Comparison of ENCODE assay signal across 9 cellular contexts in genomic region chr2:99337164-99337930, GRCh38. TPM values are rescaled to one million over a fixed set of nuclear protein-coding genes. Genes with fewer than 3 reads are reported as not detected.
DNase-seq lines count a peak whose midpoint lies in the region; ATAC-seq and TF ChIP-seq lines count a peak whose summit lies in the region.
"Had no signal": no experiment of that assay in that cellular context is flagged by ENCODE, and none has a peak within 500 bp of the region (broad histone marks: within the 10 kb centered on the region; RNA-seq: fewer than 3 reads in every experiment).

A gene with protein sequence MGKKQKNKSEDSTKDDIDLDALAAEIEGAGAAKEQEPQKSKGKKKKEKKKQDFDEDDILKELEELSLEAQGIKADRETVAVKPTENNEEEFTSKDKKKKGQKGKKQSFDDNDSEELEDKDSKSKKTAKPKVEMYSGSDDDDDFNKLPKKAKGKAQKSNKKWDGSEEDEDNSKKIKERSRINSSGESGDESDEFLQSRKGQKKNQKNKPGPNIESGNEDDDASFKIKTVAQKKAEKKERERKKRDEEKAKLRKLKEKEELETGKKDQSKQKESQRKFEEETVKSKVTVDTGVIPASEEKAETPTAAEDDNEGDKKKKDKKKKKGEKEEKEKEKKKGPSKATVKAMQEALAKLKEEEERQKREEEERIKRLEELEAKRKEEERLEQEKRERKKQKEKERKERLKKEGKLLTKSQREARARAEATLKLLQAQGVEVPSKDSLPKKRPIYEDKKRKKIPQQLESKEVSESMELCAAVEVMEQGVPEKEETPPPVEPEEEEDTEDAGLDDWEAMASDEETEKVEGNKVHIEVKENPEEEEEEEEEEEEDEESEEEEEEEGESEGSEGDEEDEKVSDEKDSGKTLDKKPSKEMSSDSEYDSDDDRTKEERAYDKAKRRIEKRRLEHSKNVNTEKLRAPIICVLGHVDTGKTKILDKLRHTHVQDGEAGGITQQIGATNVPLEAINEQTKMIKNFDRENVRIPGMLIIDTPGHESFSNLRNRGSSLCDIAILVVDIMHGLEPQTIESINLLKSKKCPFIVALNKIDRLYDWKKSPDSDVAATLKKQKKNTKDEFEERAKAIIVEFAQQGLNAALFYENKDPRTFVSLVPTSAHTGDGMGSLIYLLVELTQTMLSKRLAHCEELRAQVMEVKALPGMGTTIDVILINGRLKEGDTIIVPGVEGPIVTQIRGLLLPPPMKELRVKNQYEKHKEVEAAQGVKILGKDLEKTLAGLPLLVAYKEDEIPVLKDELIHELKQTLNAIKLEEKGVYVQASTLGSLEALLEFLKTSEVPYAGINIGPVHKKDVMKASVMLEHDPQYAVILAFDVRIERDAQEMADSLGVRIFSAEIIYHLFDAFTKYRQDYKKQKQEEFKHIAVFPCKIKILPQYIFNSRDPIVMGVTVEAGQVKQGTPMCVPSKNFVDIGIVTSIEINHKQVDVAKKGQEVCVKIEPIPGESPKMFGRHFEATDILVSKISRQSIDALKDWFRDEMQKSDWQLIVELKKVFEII (plus strand): TSS chr2:99337389. CDS start chr2:99337555, 166 bp downstream.

- DNase-seq in AG20443 (ENCODE audit: low spot score), result peak; percentile 98
- DNase-seq in NCI-H2227 treated with DMSO at 0.1 percent for 48 hours (lab: John Stamatoyannopoulos, UW), result peak; percentile 92
- peak; percentile 95 for DNase-seq in WTC11 (ENCODE audit: low spot score)
- DNase-seq in caudate nucleus (lab: John Stamatoyannopoulos, UW), result peak; percentile 4 to 98 (median 93)
- peak; percentile 90 to 94 (median 93) for DNase-seq in immature natural killer cell
- DNase-seq in smooth muscle cell of the brain vasculature (ENCODE audit: low read depth, low spot score), result peak; percentile 93

- ATAC-seq in GM19023 (IDR thresholded peaks at IDR 0.05; ENCODE audit: unreplicated experiment) (peak; percentile 57), HG03196 (IDR thresholded peaks at IDR 0.05; ENCODE audit: unreplicated experiment) (peak; percentile 55), WTC11 (peak; percentile 81)

- H3K4me3 Mint-ChIP-seq in WTC11 (no peak within 1 kb of the TSS), immature natural killer cell (no peak within 1 kb of the TSS)
- H3K4me3 Mint-ChIP-seq: dendritic cell treated with granulocyte-macrophage colony-stimulating factor and Interleukin-4, amounts not matched to agents 40 ng/mL and 50 ng/mL, for 4 days had no signal

- TF ChIP-seq CTCF in WTC11 (IDR thresholded peaks at IDR 0.05), result no peak

- H3K27ac Mint-ChIP-seq in WTC11 (no peak within 1 kb of the TSS), immature natural killer cell (no peak within 1 kb of the TSS)
- H3K27ac Mint-ChIP-seq: dendritic cell treated with granulocyte-macrophage colony-stimulating factor and Interleukin-4, amounts not matched to agents 40 ng/mL and 50 ng/mL, for 4 days had no signal

- CTCF ChIA-PET in WTC11 (lab: Charles Lee), result interaction anchor here (0.7 to 2.4 kb wide), 12 partner anchors 9 to 923 kb away, joined by 3 to 9 read pairs (median 4); partner anchors contain the start of gene REV1

- H3K9me3 Mint-ChIP-seq in WTC11 (no peaks in the 10 kb centered on the region), immature natural killer cell (no peaks in the 10 kb centered on the region)
- H3K9me3 Mint-ChIP-seq: dendritic cell treated with granulocyte-macrophage colony-stimulating factor and Interleukin-4, amounts not matched to agents 40 ng/mL and 50 ng/mL, for 4 days had no signal

- H3K4me1 Mint-ChIP-seq in WTC11 (peaks cover 16% of the 10 kb centered on the region), immature natural killer cell (peaks cover 15 to 41% of the 10 kb centered on the region in 2 donors)

- H3K27me3 Mint-ChIP-seq in WTC11 (ENCODE audit: low read depth) (no peaks in the 10 kb centered on the region), immature natural killer cell (ENCODE audit: low read depth in 3 of 3) (peaks cover 0 to 1% (median 0%) of the 10 kb centered on the region in 3 donors)
- H3K27me3 Mint-ChIP-seq: dendritic cell treated with granulocyte-macrophage colony-stimulating factor and Interleukin-4, amounts not matched to agents 40 ng/mL and 50 ng/mL, for 4 days had no signal

- POLR2A ChIA-PET in WTC11 (lab: Charles Lee), result interaction anchor here (0.6 to 2.6 kb wide), 8 partner anchors 27 to 197 kb away, joined by 3 to 7 read pairs (median 4); partner anchors contain the start of genes LIPT1 and TSGA10

- peak within 1 kb of the TSS; percentile 91 for H3K27ac ChIP-seq in caudate nucleus (ENCODE audit: low read depth, low read length)

- H3K36me3 Mint-ChIP-seq in WTC11, result peaks cover 10% of the 10 kb centered on the region
- H3K36me3 Mint-ChIP-seq in immature natural killer cell, result peaks cover 0 to 8% (median 4%) of the 10 kb centered on the region in 3 donors

TF ChIP-seq in WTC11, 78 proteins besides CTCF, POLR2A, EP300 and RAD21 (continues in another document):
- peak; percentile 19; the same call in 1 of the 2 replicates for TF ChIP-seq PREB (CRISPR knock-in tag; IDR thresholded peaks at IDR 0.05; ENCODE audit: borderline replicate concordance)
- TF ChIP-seq ZNF532 (CRISPR knock-in tag; IDR thresholded peaks at IDR 0.05; ENCODE audit: borderline replicate concordance), result no peak
- TF ChIP-seq MLX (CRISPR knock-in tag; IDR thresholded peaks at IDR 0.05), result no peak
- no peak for TF ChIP-seq SMAD3 (CRISPR knock-in tag; IDR thresholded peaks at IDR 0.05; ENCODE audit: borderline replicate concordance)
- TF ChIP-seq KAT7 (CRISPR knock-in tag; IDR thresholded peaks at IDR 0.05; ENCODE audit: borderline replicate concordance), result 0 out of 2 replicates have a peak, but pooled peaks have one; percentile 55
- TF ChIP-seq FOXP1 (CRISPR knock-in tag; IDR thresholded peaks at IDR 0.05; ENCODE audit: borderline replicate concordance), result peak; percentile 93
- TF ChIP-seq CDX4 (CRISPR knock-in tag; IDR thresholded peaks at IDR 0.05; ENCODE audit: borderline replicate concordance), result no peak
- TF ChIP-seq CBFB (CRISPR knock-in tag; IDR thresholded peaks at IDR 0.05; ENCODE audit: low read depth), result no peak
- TF ChIP-seq, protein P1, sequence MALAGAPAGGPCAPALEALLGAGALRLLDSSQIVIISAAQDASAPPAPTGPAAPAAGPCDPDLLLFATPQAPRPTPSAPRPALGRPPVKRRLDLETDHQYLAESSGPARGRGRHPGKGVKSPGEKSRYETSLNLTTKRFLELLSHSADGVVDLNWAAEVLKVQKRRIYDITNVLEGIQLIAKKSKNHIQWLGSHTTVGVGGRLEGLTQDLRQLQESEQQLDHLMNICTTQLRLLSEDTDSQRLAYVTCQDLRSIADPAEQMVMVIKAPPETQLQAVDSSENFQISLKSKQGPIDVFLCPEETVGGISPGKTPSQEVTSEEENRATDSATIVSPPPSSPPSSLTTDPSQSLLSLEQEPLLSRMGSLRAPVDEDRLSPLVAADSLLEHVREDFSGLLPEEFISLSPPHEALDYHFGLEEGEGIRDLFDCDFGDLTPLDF (CRISPR knock-in tag; IDR thresholded peaks at IDR 0.05), result no peak

RNA-seq across cellular contexts. Expression of the gene that starts here (rescaled TPM):
- 52.1 to 68.8 TPM (median 52.5 TPM) in 3 replicates for total RNA-seq in WTC11 (2021)
- polyA plus RNA-seq in immature natural killer cell, result 10 to 100 TPM in 1 of 3 donors, 1 to 10 TPM in 2; 2.8 to 14.3 (median 2.9) TPM

Comparison
In these comparisons a context has a peak if more than half of its experiments do, and no peak if none do; other contexts are left out.
1. Peak in every context shown above with its lines: DNase-seq, ATAC-seq and H3K27ac ChIP-seq.